Comparison of ENCODE assay signal across 8 cellular contexts in the genomic region with DNA sequence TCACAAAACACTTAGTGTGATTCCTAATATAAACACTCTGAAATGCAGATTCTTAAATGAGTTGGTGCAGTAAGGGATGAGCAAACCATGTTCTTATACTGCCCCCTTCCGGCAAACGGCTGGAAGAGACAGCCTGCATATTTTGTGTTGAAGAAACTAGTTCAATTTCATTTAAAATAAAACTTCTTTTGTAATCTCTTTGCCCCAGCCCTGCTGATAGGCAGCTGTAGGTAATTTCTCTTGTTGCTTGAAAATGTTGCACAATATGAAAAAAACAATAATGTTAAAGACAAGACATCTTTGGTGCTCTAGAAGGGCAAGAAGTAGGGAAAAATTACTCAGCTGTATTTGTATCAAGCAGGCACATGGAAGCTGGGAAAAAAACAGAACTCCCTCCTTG.
DNase-seq lines count a peak whose midpoint lies in the region; ATAC-seq and TF ChIP-seq lines count a peak whose summit lies in the region.

No MANE protein-coding gene starts in this region.

- intact Hi-C loops in adrenal gland (cut with DNase I): no loop called here

- peak; percentile 78 for DNase-seq in DMS53 (lab: John Stamatoyannopoulos, UW)
- peak; percentile 66 for DNase-seq in RKO (ENCODE audit: low spot score)
- DNase-seq in adrenal gland: peak; percentile 35 to 81 (median 54)
- peak; percentile 48 for DNase-seq in hepatic stellate cell (ENCODE audit: low spot score)
- peak; percentile 16 for DNase-seq in skeletal muscle cell (ENCODE audit: low read depth)
- DNase-seq in cortex of kidney (lab: John Stamatoyannopoulos, UW): no peak

- H3K4me3 ChIP-seq in adrenal gland: no peak overlapping the region
- no peak overlapping the region for H3K4me3 ChIP-seq in skeletal muscle cell (ENCODE audit: low read depth, low read length)

- H3K36me3 ChIP-seq in adrenal gland (replicated peaks in 1 of 2): no peaks in the 10 kb centered on the region

- peak; percentile 49 to 82 (median 68) for TF ChIP-seq CTCF in adrenal gland (IDR thresholded peaks at IDR 0.05)

- no peak overlapping the region for H3K27ac ChIP-seq in adrenal gland

- no peaks in the 10 kb centered on the region for H3K4me1 ChIP-seq in adrenal gland (replicated peaks in 1 of 2)

- ATAC-seq in GM19351 (IDR thresholded peaks at IDR 0.05; ENCODE audit: unreplicated experiment) (peak; percentile 79), HG03558 (IDR thresholded peaks at IDR 0.05; ENCODE audit: extremely low read depth, unreplicated experiment) (peak; percentile 59)

- 0% methylated on average over 2 of the region's 2 CpGs for whole genome bisulfite sequencing in adrenal gland, 4 donors

- TF ChIP-seq POLR2A in adrenal gland (IDR thresholded peaks at IDR 0.05): no peak

- H3K9me3 ChIP-seq in adrenal gland (replicated peaks in 1 of 3): no peaks in the 10 kb centered on the region

- no peaks in the 10 kb centered on the region for H3K27me3 ChIP-seq in adrenal gland
